Comparison of ENCODE assay signal across 17 cellular contexts in the genomic region with DNA sequence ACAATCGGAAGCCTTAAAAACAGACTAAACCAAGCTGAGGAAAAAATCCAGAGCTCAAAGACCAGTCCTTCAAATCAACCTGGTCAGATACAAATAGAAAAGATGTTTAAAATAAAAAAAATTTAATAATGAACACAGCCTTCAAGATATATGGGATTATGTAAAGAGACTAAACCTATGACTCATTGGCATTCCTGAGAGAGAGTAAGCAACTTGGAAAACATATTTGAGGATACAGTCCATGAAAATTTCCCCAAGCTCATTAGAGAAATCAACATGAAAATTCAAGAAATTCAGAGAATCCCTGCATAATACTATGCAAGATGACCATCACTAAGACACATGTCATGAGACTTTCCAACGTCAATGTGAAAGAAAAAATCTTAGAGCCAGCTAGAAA.
"Had no signal": no experiment of that assay in that cellular context is flagged by ENCODE, and none has a peak within 500 bp of the region (broad histone marks: within the 10 kb centered on the region; RNA-seq: fewer than 3 reads in every experiment).

No MANE protein-coding gene starts in this region.

- DNase-seq: activated CD4-positive, alpha-beta T cell treated with anti-CD3 and anti-CD28 coated beads for 1 hour; activated CD8-positive, alpha-beta memory T cell treated with anti-CD3 and anti-CD28 coated beads, Interleukin-2, amount 50 U/mL, for 4 hours; activated naive CD4-positive, alpha-beta T cell treated with Interleukin-2 at 50 U/mL for 16 hours; central memory CD4-positive, alpha-beta T cell; cortex of kidney; effector memory CD4-positive, alpha-beta T cell; gastrocnemius medialis; left lung; mesenchymal stem cell; stimulated activated CD4-positive, alpha-beta T cell treated with anti-CD3 and anti-CD28 coated beads, Interleukin-4, amount 100 ng/mL, for 1 hour; stimulated activated CD8-positive, alpha-beta memory T cell treated with anti-CD3 and anti-CD28 coated beads, Interleukin-4, amount 100 ng/mL, for 48 hours; stimulated activated naive CD8-positive, alpha-beta T cell treated with anti-CD3 and anti-CD28 coated beads, Interleukin-15, Interleukin-2, amounts not matched to agents 100 U/mL and 50 U/mL, for 24 hours; T-helper 9 cell; upper lobe of left lung had no signal

- H3K4me3 ChIP-seq: gastrocnemius medialis, left lung, suprapubic skin, upper lobe of left lung had no signal

- ATAC-seq: activated CD8-positive, alpha-beta T cell treated with anti-CD3 and anti-CD28 coated beads for 36 hours; activated naive CD8-positive, alpha-beta T cell treated with anti-CD3 and anti-CD28 coated beads, Interleukin-2, amount 50 U/mL, for 24 hours; gastrocnemius medialis; left lung; stimulated activated naive CD8-positive, alpha-beta T cell treated with anti-CD3 and anti-CD28 coated beads, Interleukin-15, Interleukin-2, amounts not matched to agents 100 U/mL and 50 U/mL, for 24 hours had no signal
